ENCODE assay signal across 23 cellular contexts in genomic region chr2:219112651-219113338, GRCh38. TPM values are rescaled to one million over a fixed set of nuclear protein-coding genes. Genes with fewer than 3 reads are reported as not detected.
"Had no signal": no experiment of that assay in that cellular context is flagged by ENCODE, and none has a peak within 500 bp of the region (broad histone marks: within the 10 kb centered on the region; RNA-seq: fewer than 3 reads in every experiment).

No MANE protein-coding gene starts in this region.

- H3K4me3 ChIP-seq: ascending aorta, psoas muscle, SJSA1, smooth muscle cell, tibial artery, uterus had no signal

- H3K27ac Mint-ChIP-seq: activated T-helper 2 cell treated with anti-CD3 and anti-CD28 coated beads, Interferon-gamma antibody, Interleukin-2, Interleukin-4, amounts not matched to agents 10 μg/mL and 5 μg/mL and 100 μg/mL, durations not matched to agents 14 hours and 24 hours and 36 hours; immature natural killer cell; stimulated activated naive B cell treated with anti-CD40 and anti-IgM and Interleukin-4, amounts not matched to agents 10 μg/mL and 1 μg/mL and 100 μg/mL, for 72 hours; T-helper 17 cell had no signal

- H3K4me1 ChIP-seq: ascending aorta, psoas muscle, SJSA1, uterus had no signal

- DNase-seq: activated CD8-positive, alpha-beta memory T cell treated with anti-CD3 and anti-CD28 coated beads, Interleukin-2, amount 50 U/mL, for 4 hours; activated naive CD4-positive, alpha-beta T cell treated with Interleukin-2 at 50 U/mL for 16 hours; cortex of kidney; effector CD4-positive, alpha-beta T cell; head of caudate nucleus; immature natural killer cell; kidney glomerular epithelial cell; left ventricle myocardium superior; naive thymus-derived CD8-positive, alpha-beta T cell; psoas muscle; stimulated activated CD4-positive, alpha-beta T cell treated with anti-CD3 and anti-CD28 coated beads, Interleukin-4, amount 100 ng/mL, for 4 hours; stimulated activated naive B cell treated with anti-CD40 and anti-IgM and Interleukin-4, amounts not matched to agents 10 μg/mL and 1 μg/mL and 100 μg/mL, for 72 hours; substantia nigra; T-helper 17 cell; tibial artery; uterus had no signal

- H3K4me3 Mint-ChIP-seq: central memory CD8-positive, alpha-beta T cell; immature natural killer cell; naive thymus-derived CD8-positive, alpha-beta T cell; stimulated activated naive B cell treated with anti-CD40 and anti-IgM and Interleukin-4, amounts not matched to agents 10 μg/mL and 1 μg/mL and 100 μg/mL, for 72 hours; T-helper 17 cell had no signal

- H3K9me3 Mint-ChIP-seq: activated T-helper 2 cell treated with anti-CD3 and anti-CD28 coated beads, Interferon-gamma antibody, Interleukin-2, Interleukin-4, amounts not matched to agents 10 μg/mL and 5 μg/mL and 100 μg/mL, durations not matched to agents 14 hours and 24 hours and 36 hours; central memory CD8-positive, alpha-beta T cell; immature natural killer cell; naive thymus-derived CD8-positive, alpha-beta T cell; stimulated activated naive B cell treated with anti-CD40 and anti-IgM and Interleukin-4, amounts not matched to agents 10 μg/mL and 1 μg/mL and 100 μg/mL, for 72 hours had no signal

- H3K36me3 ChIP-seq: ascending aorta, SJSA1, tibial artery, uterus had no signal

- H3K27me3 Mint-ChIP-seq: central memory CD8-positive, alpha-beta T cell; naive thymus-derived CD8-positive, alpha-beta T cell; stimulated activated naive B cell treated with anti-CD40 and anti-IgM and Interleukin-4, amounts not matched to agents 10 μg/mL and 1 μg/mL and 100 μg/mL, for 72 hours; T-helper 17 cell had no signal

- ATAC-seq: left ventricle myocardium superior; naive thymus-derived CD8-positive, alpha-beta T cell; psoas muscle; sciatic nerve; stimulated activated naive B cell treated with anti-CD40 and anti-IgM and Interleukin-4, amounts not matched to agents 10 μg/mL and 1 μg/mL and 100 μg/mL, for 72 hours; T-helper 17 cell had no signal

- H3K27me3 ChIP-seq: ascending aorta, SJSA1, tibial artery, uterus had no signal

- H3K9me3 ChIP-seq: ascending aorta, psoas muscle, SJSA1, tibial artery, uterus had no signal

RNA-seq across cellular contexts. Expression of gene IHH, which starts 52.1 kb away (rescaled TPM):
- total RNA-seq: activated T-helper 2 cell treated with anti-CD3 and anti-CD28 coated beads, Interferon-gamma antibody, Interleukin-2, Interleukin-4, amounts not matched to agents 10 μg/mL and 5 μg/mL and 100 μg/mL, durations not matched to agents 14 hours and 24 hours and 36 hours; ascending aorta; left ventricle myocardium superior; naive thymus-derived CD8-positive, alpha-beta T cell; osteocyte; psoas muscle; T-helper 17 cell had no signal

RNA-seq across cellular contexts. Expression of gene SLC23A3, which starts 57.0 kb away (rescaled TPM):
- total RNA-seq: SJSA1, smooth muscle cell had no signal
